Comparison of ENCODE assay signal across 7 cellular contexts in the genomic region with DNA sequence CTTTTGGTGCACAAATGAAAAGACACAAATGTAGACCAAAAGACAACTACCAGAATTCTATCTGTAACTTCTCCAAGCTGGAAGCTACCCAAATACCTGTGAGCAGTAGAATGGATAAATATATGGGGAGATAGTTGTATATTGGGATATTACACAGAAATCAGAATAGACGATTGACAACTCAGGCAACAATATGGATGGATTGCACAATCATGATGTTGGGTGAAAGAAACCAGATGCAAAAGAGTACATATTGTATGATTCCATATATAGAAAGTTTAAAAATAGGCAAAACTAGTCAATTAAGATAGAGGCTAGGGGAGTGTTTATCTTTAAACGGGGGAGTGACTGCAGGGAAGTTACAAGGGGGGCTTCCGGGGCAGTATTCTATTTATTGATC.
"Had no signal": no experiment of that assay in that cellular context is flagged by ENCODE, and none has a peak within 500 bp of the region (broad histone marks: within the 10 kb centered on the region; RNA-seq: fewer than 3 reads in every experiment).

No MANE protein-coding gene starts in this region.

- H3K9me3 Mint-ChIP-seq: GM23338 had no signal

- FAIRE-seq: H1, H54, HTR-8/SVneo had no signal

- H2AFZ ChIP-seq: GM23338 had no signal

- ATAC-seq: GM23338 had no signal

- H3K4me3 ChIP-seq: GM23338 had no signal

- H3K27ac Mint-ChIP-seq: GM23338 had no signal

- DNase-seq: H9, HCEC 1CT, KBM-7 had no signal

- H3K4me3 Mint-ChIP-seq: GM23338, H9 had no signal

- H3K4me2 ChIP-seq: GM23338 had no signal
